Comparison of ENCODE assay signal across 2 cellular contexts in genomic region chr6:137234505-137234863, GRCh38.
A peak's percentile ranks its signal among the peaks of the same experiment; 100 is the strongest.
TF ChIP-seq lines count a peak whose summit lies in the region.

No MANE protein-coding gene starts in this region.

TF ChIP-seq in liver, 16 proteins besides CTCF, POLR2A, EP300 and RAD21:
- TF ChIP-seq ZBTB33 (IDR thresholded peaks at IDR 0.05) = no peak
- TF ChIP-seq JUND (IDR thresholded peaks at IDR 0.05) = peak; percentile 14 to 16
TF ChIP-seq in liver: peak in this region for 1.

TF ChIP-seq in HepG2, 621 proteins besides CTCF, POLR2A, EP300 and RAD21 (continued from another document):
- TF ChIP-seq ZFP90 (CRISPR knock-in tag; IDR thresholded peaks at IDR 0.05; ENCODE audit: borderline replicate concordance) (no peak), ZKSCAN5 (CRISPR knock-in tag; IDR thresholded peaks at IDR 0.05) (no peak), ERF (CRISPR knock-in tag; IDR thresholded peaks at IDR 0.05) (no peak), ZNF354B (CRISPR knock-in tag; IDR thresholded peaks at IDR 0.05) (no peak), SNAI1 (CRISPR knock-in tag; IDR thresholded peaks at IDR 0.05; ENCODE audit: borderline replicate concordance) (no peak)
